Comparison of ENCODE assay signal across 10 cellular contexts in the genomic region with DNA sequence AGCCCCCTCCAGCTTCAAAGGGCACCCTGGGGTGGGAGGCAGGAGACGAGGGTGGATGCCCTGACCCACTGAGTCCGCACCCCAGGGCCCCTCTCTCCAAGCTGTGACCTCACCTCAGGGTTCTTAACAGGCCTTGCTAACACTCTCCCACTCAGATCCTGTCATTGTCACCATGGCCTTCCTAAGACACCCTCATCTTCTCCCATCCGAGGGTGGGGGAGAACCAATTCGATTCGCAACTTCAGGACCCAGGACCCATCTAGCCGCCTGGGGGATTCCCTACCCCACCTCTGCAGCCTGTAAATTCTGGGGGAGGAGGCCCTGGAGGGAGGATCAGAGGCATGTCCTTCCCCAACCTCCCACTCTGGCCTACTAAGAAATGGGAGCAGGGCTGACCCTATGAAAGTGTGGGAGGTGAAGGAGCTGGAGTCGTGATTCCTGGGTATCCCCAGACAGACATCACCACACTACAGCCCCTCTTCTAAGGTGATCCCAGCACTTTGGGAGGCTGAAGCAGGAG. TPM values are rescaled to one million over a fixed set of nuclear protein-coding genes. Genes with fewer than 3 reads are reported as not detected.
DNase-seq lines count a peak whose midpoint lies in the region; ATAC-seq, FAIRE-seq and TF ChIP-seq lines count a peak whose summit lies in the region.
"Had no signal": no experiment of that assay in that cellular context is flagged by ENCODE, and none has a peak within 500 bp of the region (broad histone marks: within the 10 kb centered on the region; RNA-seq: fewer than 3 reads in every experiment).

No MANE protein-coding gene starts in this region.

- H3K27me3 Mint-ChIP-seq in astrocyte (ENCODE audit: low read depth, unreplicated experiment), result no peaks in the 10 kb centered on the region

- peaks cover 9% of the 10 kb centered on the region for H3K36me3 ChIP-seq in astrocyte (ENCODE audit: insufficient read depth, low read length)
- peaks cover 24% of the 10 kb centered on the region for H3K36me3 ChIP-seq in osteoblast (ENCODE audit: insufficient read depth, low read length)
- H3K36me3 ChIP-seq in body of pancreas (replicated peaks in 1 of 2; ENCODE audit: insufficient read depth in 1 of 2, low read depth in 2 of 2), result peaks cover 0 to under 1% of the 10 kb centered on the region in 2 donors

- TF ChIP-seq CTCF in astrocyte (IDR thresholded peaks at IDR 0.05; ENCODE audit: insufficient read depth, low read depth, low read length), result no peak
- no peak for TF ChIP-seq CTCF in osteoblast (IDR thresholded peaks at IDR 0.05; ENCODE audit: extremely low read depth, low read depth, low read length)
- no peak for TF ChIP-seq CTCF in body of pancreas (IDR thresholded peaks at IDR 0.05)

- H3K36me3 Mint-ChIP-seq in astrocyte (ENCODE audit: low read depth, unreplicated experiment), result peaks cover 5% of the 10 kb centered on the region

- intact Hi-C loops in body of pancreas (cut with DNase I), result no loop called here

- FAIRE-seq in astrocyte (lab: Jason Lieb, UNC), result no peak

- H3K9ac ChIP-seq in astrocyte (ENCODE audit: low read length), result no peak overlapping the region

- H3K27me3 ChIP-seq in astrocyte (ENCODE audit: insufficient read depth, low read length) (no peaks in the 10 kb centered on the region), osteoblast (ENCODE audit: insufficient read depth, low read length) (no peaks in the 10 kb centered on the region), body of pancreas (no peaks in the 10 kb centered on the region)
- H3K27me3 ChIP-seq: right lobe of liver had no signal

- H4K20me1 ChIP-seq in astrocyte (ENCODE audit: insufficient read depth, low read length) (peaks cover 28% of the 10 kb centered on the region), osteoblast (ENCODE audit: insufficient read depth, low read length) (peaks cover 14% of the 10 kb centered on the region)

- H3K4me1 ChIP-seq in astrocyte (ENCODE audit: insufficient read depth, low read length) (peaks cover 10% of the 10 kb centered on the region), osteoblast (ENCODE audit: insufficient read depth, low read length) (peaks cover 8% of the 10 kb centered on the region), body of pancreas (peaks cover 47% of the 10 kb centered on the region)

- H3K27ac ChIP-seq in astrocyte (ENCODE audit: low read depth, low read length), result no peak overlapping the region
- no peak overlapping the region for H3K27ac ChIP-seq in osteoblast (ENCODE audit: low read depth, low read length)
- H3K27ac ChIP-seq in body of pancreas, result peak overlapping the region in 2 of 4 donors; percentile 7 to 40
- H3K27ac ChIP-seq: epithelial cell of prostate, right lobe of liver had no signal

- WGBS in body of pancreas, 2 donors, result 74 to 75% methylated on average over 7 of the region's 7 CpGs

- H2AFZ ChIP-seq in astrocyte (ENCODE audit: low read depth, low read length), result no peak overlapping the region
- no peak overlapping the region for H2AFZ ChIP-seq in osteoblast (ENCODE audit: low read length)

- H3K9me3 Mint-ChIP-seq in astrocyte (ENCODE audit: unreplicated experiment), result no peaks in the 10 kb centered on the region

- no peak for TF ChIP-seq POLR2A in body of pancreas (IDR thresholded peaks at IDR 0.05)

- ATAC-seq in GM18909 (IDR thresholded peaks at IDR 0.05; ENCODE audit: poor library complexity, unreplicated experiment) (peak; percentile 30), HG02981 (IDR thresholded peaks at IDR 0.05; ENCODE audit: unreplicated experiment) (peak; percentile 22), body of pancreas (no peak)

- H3K4me3 Mint-ChIP-seq in astrocyte (ENCODE audit: unreplicated experiment), result no peak overlapping the region

- H3K79me2 ChIP-seq in astrocyte (ENCODE audit: insufficient read depth, low read length) (no peaks in the 10 kb centered on the region), osteoblast (ENCODE audit: insufficient read depth, low read length) (peaks cover 14% of the 10 kb centered on the region)

- H3K4me1 Mint-ChIP-seq in astrocyte (ENCODE audit: low read depth, unreplicated experiment), result peaks cover 17% of the 10 kb centered on the region

- H3K4me2 ChIP-seq in astrocyte (ENCODE audit: low read length) (peak overlapping the region; percentile 65), osteoblast (ENCODE audit: insufficient read depth, low read length) (no peak overlapping the region)

- H3K9me3 ChIP-seq in astrocyte (ENCODE audit: insufficient read depth, low read depth, low read length) (no peaks in the 10 kb centered on the region), osteoblast (ENCODE audit: low read depth, low read length) (no peaks in the 10 kb centered on the region), body of pancreas (no peaks in the 10 kb centered on the region)
- H3K9me3 ChIP-seq: right lobe of liver had no signal

- H3K4me3 ChIP-seq in astrocyte (ENCODE audit: insufficient read depth, low read depth, low read length) (no peak overlapping the region), osteoblast (ENCODE audit: insufficient read depth, low read length) (no peak overlapping the region), body of pancreas (no peak overlapping the region)
- H3K4me3 ChIP-seq: right lobe of liver had no signal

- no peak for DNase-seq in astrocyte (ENCODE audit: low read depth)
- peak; percentile 29 for DNase-seq in osteoblast (ENCODE audit: insufficient read length, low spot score, missing footprints)
- no peak for DNase-seq in body of pancreas
- no peak for DNase-seq in HT-29 (ENCODE audit: low spot score)
- DNase-seq in NCI-H187 treated with DMSO at 0.1 percent for 48 hours (lab: John Stamatoyannopoulos, UW), result no peak
- no peak for DNase-seq in GF-D8 (lab: John Stamatoyannopoulos, UW)

- H3K27ac Mint-ChIP-seq in astrocyte (ENCODE audit: unreplicated experiment), result no peak overlapping the region

RNA-seq across cellular contexts. Expression of gene TRIM8, which starts 17.4 kb away (rescaled TPM):
- total RNA-seq in astrocyte, result 103 and 117 TPM in 2 replicates
- 107 and 126 TPM in 2 replicates for total RNA-seq in osteoblast
- 100 to 1,000 TPM; 121 to 156 TPM for total RNA-seq in body of pancreas
- 81.2 and 82.3 TPM in 2 replicates for total RNA-seq in HT-29 (2014; rRNA removed; shearing (Covaris generic))

RNA-seq across cellular contexts. Expression of gene ARL3, which starts 52.5 kb away (rescaled TPM):
- total RNA-seq in astrocyte, result 16.6 and 18.2 TPM in 2 replicates
- total RNA-seq in osteoblast, result 5.3 and 5.8 TPM in 2 replicates
- 1 to 10 TPM; 1.8 to 4.0 TPM for total RNA-seq in body of pancreas
- 4.5 and 6.0 TPM in 2 replicates for total RNA-seq in HT-29 (2014; rRNA removed; shearing (Covaris generic))

RNA-seq across cellular contexts. Expression of gene SFXN2, which starts 52.8 kb away (rescaled TPM):
- 8.4 and 9.1 TPM in 2 replicates for total RNA-seq in astrocyte
- 2.9 and 3.6 TPM in 2 replicates for total RNA-seq in osteoblast
- total RNA-seq in body of pancreas, result 1 to 10 TPM; 2.1 to 7.3 TPM
- total RNA-seq in HT-29 (2014; rRNA removed; shearing (Covaris generic)), result 20.8 and 33.4 TPM in 2 replicates
